ENCODE assay signal across 8 cellular contexts in genomic region chr20:10219452-10219791, GRCh38. TPM values are rescaled to one million over a fixed set of nuclear protein-coding genes. Genes with fewer than 3 reads are reported as not detected.
A peak's percentile ranks its signal among the peaks of the same experiment; 100 is the strongest.
DNase-seq lines count a peak whose midpoint lies in the region; ATAC-seq, FAIRE-seq and TF ChIP-seq lines count a peak whose summit lies in the region.

No MANE protein-coding gene starts in this region.

- peaks cover 5 to 13% (median 9%) of the 10 kb centered on the region in 4 donors for H3K4me1 ChIP-seq in liver (ENCODE audit: control insufficient read depth in 4 of 4, insufficient read depth in 4 of 4, low read length in 3 of 4)

- peak; percentile 40 for DNase-seq in GM12892 (ENCODE audit: insufficient read length)
- peak; percentile 37 for DNase-seq in NCI-H460 (ENCODE audit: extremely low read depth, low read depth)
- DNase-seq in activated CD4-positive, alpha-beta T cell treated with anti-CD3 and anti-CD28 coated beads, Interleukin-2, amount 50 U/mL, for 4 hours, result peak; percentile 29
- DNase-seq in dorsolateral prefrontal cortex, result peak; percentile 58 to 86 (median 72)
- peak; percentile 13 for DNase-seq in stimulated activated CD8-positive, alpha-beta memory T cell treated with anti-CD3 and anti-CD28 coated beads, Interleukin-12 subunit alpha, Interleukin-12 subunit beta, amount 100 ng/mL, for 4 hours (ENCODE audit: low read depth)
- no peak for DNase-seq in NCI-H2107 (lab: John Stamatoyannopoulos, UW)

- no peak for TF ChIP-seq POLR2A in GM12892 (IDR thresholded peaks at IDR 0.05; ENCODE audit: low read depth, low read length)

- H3K4me3 ChIP-seq in dorsolateral prefrontal cortex (peak overlapping the region; percentile 47 to 85 (median 72)), liver (ENCODE audit: low read depth in 1 of 3, low read length in 3 of 3) (no peak overlapping the region)

- FAIRE-seq in GM12892 (lab: Jason Lieb, UNC), result peak; percentile 36

- intact Hi-C loops in dorsolateral prefrontal cortex (cut with DNase I), result loop anchor here (2.0 to 5.0 kb wide), 5 partner anchors 47 to 242 kb away; partner anchors contain the start of genes MKKS (in 2 of the 2) and SLX4IP (in 2 of the 2)

- H3K9me3 ChIP-seq in liver (ENCODE audit: control insufficient read depth in 4 of 4, low read length in 3 of 4), result no peaks in the 10 kb centered on the region

- TF ChIP-seq RAD21 in liver (IDR thresholded peaks at IDR 0.05), result peak; percentile 31 to 50

- WGBS in liver, result 2% methylated on average over 32 of the region's 32 CpGs

- TF ChIP-seq CTCF in dorsolateral prefrontal cortex (IDR thresholded peaks at IDR 0.05 in 54 of 56, conservative IDR thresholded peaks at IDR 0.05 in 2 of 56; ENCODE audit: low read depth in 1 of 56, partially characterized antibody in 56 of 56) (peak in 38 of 56 donors; percentile 9 to 53 (median 30)), liver (IDR thresholded peaks at IDR 0.05; ENCODE audit: low read depth, low read length, missing input control) (no peak)

- peak overlapping the region in 57 of 59 donors; percentile 6 to 99 (median 96) for H3K27ac ChIP-seq in dorsolateral prefrontal cortex
- no peak overlapping the region for H3K27ac ChIP-seq in liver (ENCODE audit: low read depth in 1 of 2, low read length in 2 of 2)

- H3K36me3 ChIP-seq in liver (ENCODE audit: control insufficient read depth in 4 of 4, insufficient read depth in 3 of 4, low read depth in 1 of 4, low read length in 3 of 4), result no peaks in the 10 kb centered on the region

- H3K27me3 ChIP-seq in dorsolateral prefrontal cortex (no peaks in the 10 kb centered on the region), liver (ENCODE audit: control insufficient read depth in 4 of 4, insufficient read depth in 4 of 4, low read length in 3 of 4) (peaks cover 0 to 3% (median under 1%) of the 10 kb centered on the region in 4 donors)

- ATAC-seq in HG03097 (IDR thresholded peaks at IDR 0.05; ENCODE audit: low FRiP score, unreplicated experiment), result peak; percentile 92

- H3K9ac ChIP-seq in liver (ENCODE audit: low read depth in 1 of 2, low read length in 2 of 2), result no peak overlapping the region

TF ChIP-seq in liver, 16 proteins besides CTCF, POLR2A, EP300 and RAD21:
- TF ChIP-seq EGR1 (IDR thresholded peaks at IDR 0.05; ENCODE audit: low read depth in 2 of 2), result no peak
- TF ChIP-seq, protein P1, sequence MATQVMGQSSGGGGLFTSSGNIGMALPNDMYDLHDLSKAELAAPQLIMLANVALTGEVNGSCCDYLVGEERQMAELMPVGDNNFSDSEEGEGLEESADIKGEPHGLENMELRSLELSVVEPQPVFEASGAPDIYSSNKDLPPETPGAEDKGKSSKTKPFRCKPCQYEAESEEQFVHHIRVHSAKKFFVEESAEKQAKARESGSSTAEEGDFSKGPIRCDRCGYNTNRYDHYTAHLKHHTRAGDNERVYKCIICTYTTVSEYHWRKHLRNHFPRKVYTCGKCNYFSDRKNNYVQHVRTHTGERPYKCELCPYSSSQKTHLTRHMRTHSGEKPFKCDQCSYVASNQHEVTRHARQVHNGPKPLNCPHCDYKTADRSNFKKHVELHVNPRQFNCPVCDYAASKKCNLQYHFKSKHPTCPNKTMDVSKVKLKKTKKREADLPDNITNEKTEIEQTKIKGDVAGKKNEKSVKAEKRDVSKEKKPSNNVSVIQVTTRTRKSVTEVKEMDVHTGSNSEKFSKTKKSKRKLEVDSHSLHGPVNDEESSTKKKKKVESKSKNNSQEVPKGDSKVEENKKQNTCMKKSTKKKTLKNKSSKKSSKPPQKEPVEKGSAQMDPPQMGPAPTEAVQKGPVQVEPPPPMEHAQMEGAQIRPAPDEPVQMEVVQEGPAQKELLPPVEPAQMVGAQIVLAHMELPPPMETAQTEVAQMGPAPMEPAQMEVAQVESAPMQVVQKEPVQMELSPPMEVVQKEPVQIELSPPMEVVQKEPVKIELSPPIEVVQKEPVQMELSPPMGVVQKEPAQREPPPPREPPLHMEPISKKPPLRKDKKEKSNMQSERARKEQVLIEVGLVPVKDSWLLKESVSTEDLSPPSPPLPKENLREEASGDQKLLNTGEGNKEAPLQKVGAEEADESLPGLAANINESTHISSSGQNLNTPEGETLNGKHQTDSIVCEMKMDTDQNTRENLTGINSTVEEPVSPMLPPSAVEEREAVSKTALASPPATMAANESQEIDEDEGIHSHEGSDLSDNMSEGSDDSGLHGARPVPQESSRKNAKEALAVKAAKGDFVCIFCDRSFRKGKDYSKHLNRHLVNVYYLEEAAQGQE (IDR thresholded peaks at IDR 0.05), result peak; percentile 99

RNA-seq across cellular contexts. Expression of gene SNAP25, which starts 0.8 kb away (rescaled TPM):
- polyA plus RNA-seq in GM12892 (2012; ENCODE audit: missing spikeins), result not detected
- total RNA-seq in NCI-H460 (2014; rRNA removed; shearing (Covaris generic)), result 0.40 and 0.42 TPM in 2 replicates
- 0.82 and 2.6 TPM in 2 replicates for polyA plus RNA-seq in NCI-H460 (2014; cell fraction: nucleus; rRNA removed)
- total RNA-seq in dorsolateral prefrontal cortex (1,000 to 10,000 TPM in 110 of 120 experiments, 100 to 1,000 TPM in 10; 320 to 2,887 (median 2,033) TPM), liver (1 to 10 TPM in 1 of 2 donors, under 1 TPM in 1; 0.42 to 2.7 TPM)
- polyA plus RNA-seq in liver, result under 1 TPM; 0.32 to 0.69 TPM

Comparison
In these comparisons a context has a peak if more than half of its experiments do, and no peak if none do; other contexts are left out.
1. H3K27ac ChIP-seq: peak in dorsolateral prefrontal cortex (57 of 59); none in liver (0 of 2).
2. H3K4me3 ChIP-seq: peak in dorsolateral prefrontal cortex (59 of 59); none in liver (0 of 3).
3. RNA of gene SNAP25, which starts 0.8 kb away (total RNA-seq): 320 to 2,887 TPM in dorsolateral prefrontal cortex; 0.42 to 2.7 TPM in liver and 0.40 to 0.42 TPM in NCI-H460; every median in the first group is over 10 times any median in the second.